In the genomic region with DNA sequence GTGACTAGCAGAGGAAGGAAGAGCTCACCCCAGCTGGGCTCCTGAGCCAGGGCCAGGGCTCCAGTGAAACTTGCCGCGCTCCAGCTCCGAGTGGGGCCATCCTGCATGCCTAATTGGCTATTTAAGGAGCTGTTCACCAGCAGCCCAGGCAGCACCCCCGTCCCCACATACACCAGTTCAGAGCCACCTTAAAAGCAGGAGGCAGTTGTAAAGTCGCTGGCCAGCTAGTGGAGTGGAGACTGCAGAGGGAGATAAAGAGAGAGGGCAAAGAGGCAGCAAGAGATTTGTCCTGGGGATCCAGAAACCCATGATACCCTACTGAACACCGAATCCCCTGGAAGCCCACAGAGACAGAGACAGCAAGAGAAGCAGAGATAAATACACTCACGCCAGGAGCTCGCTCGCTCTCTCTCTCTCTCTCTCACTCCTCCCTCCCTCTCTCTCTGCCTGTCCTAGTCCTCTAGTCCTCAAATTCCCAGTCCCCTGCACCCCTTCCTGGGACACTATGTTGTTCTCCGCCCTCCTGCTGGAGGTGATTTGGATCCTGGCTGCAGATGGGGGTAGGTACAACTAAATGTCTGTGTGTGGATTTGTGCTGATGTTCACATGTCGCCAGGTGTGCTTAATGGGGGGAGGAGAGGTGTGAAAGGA, we compare ENCODE assay signal across 1 cellular context.
A peak's percentile ranks its signal among the peaks of the same experiment; 100 is the strongest.
TF ChIP-seq lines count a peak whose summit lies in the region.

A gene (plus strand): TSS at position 151 of the 651 bp plus-strand sequence. CDS start 355 bp downstream, at position 506.

TF ChIP-seq in HepG2, 621 proteins besides CTCF, POLR2A, EP300 and RAD21 (continued from another document and continues in another):
- TF ChIP-seq, protein P1, sequence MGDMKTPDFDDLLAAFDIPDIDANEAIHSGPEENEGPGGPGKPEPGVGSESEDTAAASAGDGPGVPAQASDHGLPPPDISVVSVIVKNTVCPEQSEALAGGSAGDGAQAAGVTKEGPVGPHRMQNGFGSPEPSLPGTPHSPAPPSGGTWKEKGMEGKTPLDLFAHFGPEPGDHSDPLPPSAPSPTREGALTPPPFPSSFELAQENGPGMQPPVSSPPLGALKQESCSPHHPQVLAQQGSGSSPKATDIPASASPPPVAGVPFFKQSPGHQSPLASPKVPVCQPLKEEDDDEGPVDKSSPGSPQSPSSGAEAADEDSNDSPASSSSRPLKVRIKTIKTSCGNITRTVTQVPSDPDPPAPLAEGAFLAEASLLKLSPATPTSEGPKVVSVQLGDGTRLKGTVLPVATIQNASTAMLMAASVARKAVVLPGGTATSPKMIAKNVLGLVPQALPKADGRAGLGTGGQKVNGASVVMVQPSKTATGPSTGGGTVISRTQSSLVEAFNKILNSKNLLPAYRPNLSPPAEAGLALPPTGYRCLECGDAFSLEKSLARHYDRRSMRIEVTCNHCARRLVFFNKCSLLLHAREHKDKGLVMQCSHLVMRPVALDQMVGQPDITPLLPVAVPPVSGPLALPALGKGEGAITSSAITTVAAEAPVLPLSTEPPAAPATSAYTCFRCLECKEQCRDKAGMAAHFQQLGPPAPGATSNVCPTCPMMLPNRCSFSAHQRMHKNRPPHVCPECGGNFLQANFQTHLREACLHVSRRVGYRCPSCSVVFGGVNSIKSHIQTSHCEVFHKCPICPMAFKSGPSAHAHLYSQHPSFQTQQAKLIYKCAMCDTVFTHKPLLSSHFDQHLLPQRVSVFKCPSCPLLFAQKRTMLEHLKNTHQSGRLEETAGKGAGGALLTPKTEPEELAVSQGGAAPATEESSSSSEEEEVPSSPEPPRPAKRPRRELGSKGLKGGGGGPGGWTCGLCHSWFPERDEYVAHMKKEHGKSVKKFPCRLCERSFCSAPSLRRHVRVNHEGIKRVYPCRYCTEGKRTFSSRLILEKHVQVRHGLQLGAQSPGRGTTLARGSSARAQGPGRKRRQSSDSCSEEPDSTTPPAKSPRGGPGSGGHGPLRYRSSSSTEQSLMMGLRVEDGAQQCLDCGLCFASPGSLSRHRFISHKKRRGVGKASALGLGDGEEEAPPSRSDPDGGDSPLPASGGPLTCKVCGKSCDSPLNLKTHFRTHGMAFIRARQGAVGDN (CRISPR knock-in tag; IDR thresholded peaks at IDR 0.05): peak; percentile 50; the same call in 1 of the 2 replicates
- TF ChIP-seq ZNF484 (CRISPR knock-in tag; IDR thresholded peaks at IDR 0.05; ENCODE audit: borderline replicate concordance, low read depth) (no peak), ZFP90 (CRISPR knock-in tag; IDR thresholded peaks at IDR 0.05; ENCODE audit: borderline replicate concordance) (0 out of 2 replicates have a peak, but pooled peaks have one; percentile 58), RBM22 (optimal IDR thresholded peaks at IDR 0.05; ENCODE audit: low read length) (no peak), MBNL3 (CRISPR knock-in tag; conservative IDR thresholded peaks at IDR 0.05) (no peak), ZFAT (CRISPR knock-in tag; conservative IDR thresholded peaks at IDR 0.05) (no peak), ZNF891 (CRISPR knock-in tag; IDR thresholded peaks at IDR 0.05) (no peak), TMF1 (CRISPR knock-in tag; IDR thresholded peaks at IDR 0.05; ENCODE audit: low read depth) (no peak), ZNF773 (CRISPR knock-in tag; IDR thresholded peaks at IDR 0.05; ENCODE audit: borderline replicate concordance) (no peak), ZNF44 (CRISPR knock-in tag; IDR thresholded peaks at IDR 0.05) (no peak), ZNF354B (CRISPR knock-in tag; IDR thresholded peaks at IDR 0.05) (no peak), CHD2 (IDR thresholded peaks at IDR 0.05; ENCODE audit: low read depth, low read length) (no peak), KDM1A (CRISPR knock-in tag; IDR thresholded peaks at IDR 0.05) (no peak), GATA4 (IDR thresholded peaks at IDR 0.05; ENCODE audit: borderline replicate concordance, low read depth) (no peak), ZNF101 (CRISPR knock-in tag; IDR thresholded peaks at IDR 0.05; ENCODE audit: borderline replicate concordance, low read depth) (peak; percentile 36; the same call in 1 of the 2 replicates), ZNF777 (CRISPR knock-in tag; IDR thresholded peaks at IDR 0.05) (no peak)
- TF ChIP-seq, protein P2, sequence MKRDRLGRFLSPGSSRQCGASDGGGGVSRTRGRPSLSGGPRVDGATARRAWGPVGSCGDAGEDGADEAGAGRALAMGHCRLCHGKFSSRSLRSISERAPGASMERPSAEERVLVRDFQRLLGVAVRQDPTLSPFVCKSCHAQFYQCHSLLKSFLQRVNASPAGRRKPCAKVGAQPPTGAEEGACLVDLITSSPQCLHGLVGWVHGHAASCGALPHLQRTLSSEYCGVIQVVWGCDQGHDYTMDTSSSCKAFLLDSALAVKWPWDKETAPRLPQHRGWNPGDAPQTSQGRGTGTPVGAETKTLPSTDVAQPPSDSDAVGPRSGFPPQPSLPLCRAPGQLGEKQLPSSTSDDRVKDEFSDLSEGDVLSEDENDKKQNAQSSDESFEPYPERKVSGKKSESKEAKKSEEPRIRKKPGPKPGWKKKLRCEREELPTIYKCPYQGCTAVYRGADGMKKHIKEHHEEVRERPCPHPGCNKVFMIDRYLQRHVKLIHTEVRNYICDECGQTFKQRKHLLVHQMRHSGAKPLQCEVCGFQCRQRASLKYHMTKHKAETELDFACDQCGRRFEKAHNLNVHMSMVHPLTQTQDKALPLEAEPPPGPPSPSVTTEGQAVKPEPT (CRISPR knock-in tag; IDR thresholded peaks at IDR 0.05; ENCODE audit: low read depth): peak; percentile 100
- TF ChIP-seq, protein P3, sequence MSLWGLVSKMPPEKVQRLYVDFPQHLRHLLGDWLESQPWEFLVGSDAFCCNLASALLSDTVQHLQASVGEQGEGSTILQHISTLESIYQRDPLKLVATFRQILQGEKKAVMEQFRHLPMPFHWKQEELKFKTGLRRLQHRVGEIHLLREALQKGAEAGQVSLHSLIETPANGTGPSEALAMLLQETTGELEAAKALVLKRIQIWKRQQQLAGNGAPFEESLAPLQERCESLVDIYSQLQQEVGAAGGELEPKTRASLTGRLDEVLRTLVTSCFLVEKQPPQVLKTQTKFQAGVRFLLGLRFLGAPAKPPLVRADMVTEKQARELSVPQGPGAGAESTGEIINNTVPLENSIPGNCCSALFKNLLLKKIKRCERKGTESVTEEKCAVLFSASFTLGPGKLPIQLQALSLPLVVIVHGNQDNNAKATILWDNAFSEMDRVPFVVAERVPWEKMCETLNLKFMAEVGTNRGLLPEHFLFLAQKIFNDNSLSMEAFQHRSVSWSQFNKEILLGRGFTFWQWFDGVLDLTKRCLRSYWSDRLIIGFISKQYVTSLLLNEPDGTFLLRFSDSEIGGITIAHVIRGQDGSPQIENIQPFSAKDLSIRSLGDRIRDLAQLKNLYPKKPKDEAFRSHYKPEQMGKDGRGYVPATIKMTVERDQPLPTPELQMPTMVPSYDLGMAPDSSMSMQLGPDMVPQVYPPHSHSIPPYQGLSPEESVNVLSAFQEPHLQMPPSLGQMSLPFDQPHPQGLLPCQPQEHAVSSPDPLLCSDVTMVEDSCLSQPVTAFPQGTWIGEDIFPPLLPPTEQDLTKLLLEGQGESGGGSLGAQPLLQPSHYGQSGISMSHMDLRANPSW (CRISPR knock-in tag; IDR thresholded peaks at IDR 0.05; ENCODE audit: borderline replicate concordance): no peak
- TF ChIP-seq, protein P4, sequence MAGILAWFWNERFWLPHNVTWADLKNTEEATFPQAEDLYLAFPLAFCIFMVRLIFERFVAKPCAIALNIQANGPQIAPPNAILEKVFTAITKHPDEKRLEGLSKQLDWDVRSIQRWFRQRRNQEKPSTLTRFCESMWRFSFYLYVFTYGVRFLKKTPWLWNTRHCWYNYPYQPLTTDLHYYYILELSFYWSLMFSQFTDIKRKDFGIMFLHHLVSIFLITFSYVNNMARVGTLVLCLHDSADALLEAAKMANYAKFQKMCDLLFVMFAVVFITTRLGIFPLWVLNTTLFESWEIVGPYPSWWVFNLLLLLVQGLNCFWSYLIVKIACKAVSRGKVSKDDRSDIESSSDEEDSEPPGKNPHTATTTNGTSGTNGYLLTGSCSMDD (CRISPR knock-in tag; IDR thresholded peaks at IDR 0.05): no peak
- TF ChIP-seq, protein P5, sequence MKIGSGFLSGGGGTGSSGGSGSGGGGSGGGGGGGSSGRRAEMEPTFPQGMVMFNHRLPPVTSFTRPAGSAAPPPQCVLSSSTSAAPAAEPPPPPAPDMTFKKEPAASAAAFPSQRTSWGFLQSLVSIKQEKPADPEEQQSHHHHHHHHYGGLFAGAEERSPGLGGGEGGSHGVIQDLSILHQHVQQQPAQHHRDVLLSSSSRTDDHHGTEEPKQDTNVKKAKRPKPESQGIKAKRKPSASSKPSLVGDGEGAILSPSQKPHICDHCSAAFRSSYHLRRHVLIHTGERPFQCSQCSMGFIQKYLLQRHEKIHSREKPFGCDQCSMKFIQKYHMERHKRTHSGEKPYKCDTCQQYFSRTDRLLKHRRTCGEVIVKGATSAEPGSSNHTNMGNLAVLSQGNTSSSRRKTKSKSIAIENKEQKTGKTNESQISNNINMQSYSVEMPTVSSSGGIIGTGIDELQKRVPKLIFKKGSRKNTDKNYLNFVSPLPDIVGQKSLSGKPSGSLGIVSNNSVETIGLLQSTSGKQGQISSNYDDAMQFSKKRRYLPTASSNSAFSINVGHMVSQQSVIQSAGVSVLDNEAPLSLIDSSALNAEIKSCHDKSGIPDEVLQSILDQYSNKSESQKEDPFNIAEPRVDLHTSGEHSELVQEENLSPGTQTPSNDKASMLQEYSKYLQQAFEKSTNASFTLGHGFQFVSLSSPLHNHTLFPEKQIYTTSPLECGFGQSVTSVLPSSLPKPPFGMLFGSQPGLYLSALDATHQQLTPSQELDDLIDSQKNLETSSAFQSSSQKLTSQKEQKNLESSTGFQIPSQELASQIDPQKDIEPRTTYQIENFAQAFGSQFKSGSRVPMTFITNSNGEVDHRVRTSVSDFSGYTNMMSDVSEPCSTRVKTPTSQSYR (CRISPR knock-in tag; IDR thresholded peaks at IDR 0.05; ENCODE audit: borderline replicate concordance): peak; percentile 43; the same call in 1 of the 2 replicates
- TF ChIP-seq, protein P6, sequence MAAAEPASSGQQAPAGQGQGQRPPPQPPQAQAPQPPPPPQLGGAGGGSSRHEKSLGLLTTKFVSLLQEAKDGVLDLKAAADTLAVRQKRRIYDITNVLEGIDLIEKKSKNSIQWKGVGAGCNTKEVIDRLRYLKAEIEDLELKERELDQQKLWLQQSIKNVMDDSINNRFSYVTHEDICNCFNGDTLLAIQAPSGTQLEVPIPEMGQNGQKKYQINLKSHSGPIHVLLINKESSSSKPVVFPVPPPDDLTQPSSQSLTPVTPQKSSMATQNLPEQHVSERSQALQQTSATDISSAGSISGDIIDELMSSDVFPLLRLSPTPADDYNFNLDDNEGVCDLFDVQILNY (CRISPR knock-in tag; conservative IDR thresholded peaks at IDR 0.05): no peak
- TF ChIP-seq, protein P7, sequence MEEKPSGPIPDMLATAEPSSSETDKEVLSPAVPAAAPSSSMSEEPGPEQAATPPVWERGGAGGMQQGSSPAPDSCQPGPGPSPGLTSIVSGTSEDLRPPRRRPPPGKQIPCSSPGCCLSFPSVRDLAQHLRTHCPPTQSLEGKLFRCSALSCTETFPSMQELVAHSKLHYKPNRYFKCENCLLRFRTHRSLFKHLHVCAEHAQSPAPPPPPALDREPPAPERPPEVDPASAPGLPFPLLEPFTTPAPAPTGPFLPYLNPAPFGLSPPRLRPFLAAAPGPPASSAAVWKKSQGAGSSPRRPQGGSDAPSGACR (CRISPR knock-in tag; IDR thresholded peaks at IDR 0.05): no peak
- TF ChIP-seq, protein P8, sequence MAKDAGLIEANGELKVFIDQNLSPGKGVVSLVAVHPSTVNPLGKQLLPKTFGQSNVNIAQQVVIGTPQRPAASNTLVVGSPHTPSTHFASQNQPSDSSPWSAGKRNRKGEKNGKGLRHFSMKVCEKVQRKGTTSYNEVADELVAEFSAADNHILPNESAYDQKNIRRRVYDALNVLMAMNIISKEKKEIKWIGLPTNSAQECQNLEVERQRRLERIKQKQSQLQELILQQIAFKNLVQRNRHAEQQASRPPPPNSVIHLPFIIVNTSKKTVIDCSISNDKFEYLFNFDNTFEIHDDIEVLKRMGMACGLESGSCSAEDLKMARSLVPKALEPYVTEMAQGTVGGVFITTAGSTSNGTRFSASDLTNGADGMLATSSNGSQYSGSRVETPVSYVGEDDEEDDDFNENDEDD (CRISPR knock-in tag; IDR thresholded peaks at IDR 0.05; ENCODE audit: borderline replicate concordance): peak; percentile 52; the same call in 1 of the 2 replicates
- TF ChIP-seq, protein P9, sequence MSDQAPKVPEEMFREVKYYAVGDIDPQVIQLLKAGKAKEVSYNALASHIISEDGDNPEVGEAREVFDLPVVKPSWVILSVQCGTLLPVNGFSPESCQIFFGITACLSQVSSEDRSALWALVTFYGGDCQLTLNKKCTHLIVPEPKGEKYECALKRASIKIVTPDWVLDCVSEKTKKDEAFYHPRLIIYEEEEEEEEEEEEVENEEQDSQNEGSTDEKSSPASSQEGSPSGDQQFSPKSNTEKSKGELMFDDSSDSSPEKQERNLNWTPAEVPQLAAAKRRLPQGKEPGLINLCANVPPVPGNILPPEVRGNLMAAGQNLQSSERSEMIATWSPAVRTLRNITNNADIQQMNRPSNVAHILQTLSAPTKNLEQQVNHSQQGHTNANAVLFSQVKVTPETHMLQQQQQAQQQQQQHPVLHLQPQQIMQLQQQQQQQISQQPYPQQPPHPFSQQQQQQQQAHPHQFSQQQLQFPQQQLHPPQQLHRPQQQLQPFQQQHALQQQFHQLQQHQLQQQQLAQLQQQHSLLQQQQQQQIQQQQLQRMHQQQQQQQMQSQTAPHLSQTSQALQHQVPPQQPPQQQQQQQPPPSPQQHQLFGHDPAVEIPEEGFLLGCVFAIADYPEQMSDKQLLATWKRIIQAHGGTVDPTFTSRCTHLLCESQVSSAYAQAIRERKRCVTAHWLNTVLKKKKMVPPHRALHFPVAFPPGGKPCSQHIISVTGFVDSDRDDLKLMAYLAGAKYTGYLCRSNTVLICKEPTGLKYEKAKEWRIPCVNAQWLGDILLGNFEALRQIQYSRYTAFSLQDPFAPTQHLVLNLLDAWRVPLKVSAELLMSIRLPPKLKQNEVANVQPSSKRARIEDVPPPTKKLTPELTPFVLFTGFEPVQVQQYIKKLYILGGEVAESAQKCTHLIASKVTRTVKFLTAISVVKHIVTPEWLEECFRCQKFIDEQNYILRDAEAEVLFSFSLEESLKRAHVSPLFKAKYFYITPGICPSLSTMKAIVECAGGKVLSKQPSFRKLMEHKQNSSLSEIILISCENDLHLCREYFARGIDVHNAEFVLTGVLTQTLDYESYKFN (CRISPR knock-in tag; conservative IDR thresholded peaks at IDR 0.05): peak; percentile 8; the same call in 1 of the 2 replicates
- TF ChIP-seq, protein P10, sequence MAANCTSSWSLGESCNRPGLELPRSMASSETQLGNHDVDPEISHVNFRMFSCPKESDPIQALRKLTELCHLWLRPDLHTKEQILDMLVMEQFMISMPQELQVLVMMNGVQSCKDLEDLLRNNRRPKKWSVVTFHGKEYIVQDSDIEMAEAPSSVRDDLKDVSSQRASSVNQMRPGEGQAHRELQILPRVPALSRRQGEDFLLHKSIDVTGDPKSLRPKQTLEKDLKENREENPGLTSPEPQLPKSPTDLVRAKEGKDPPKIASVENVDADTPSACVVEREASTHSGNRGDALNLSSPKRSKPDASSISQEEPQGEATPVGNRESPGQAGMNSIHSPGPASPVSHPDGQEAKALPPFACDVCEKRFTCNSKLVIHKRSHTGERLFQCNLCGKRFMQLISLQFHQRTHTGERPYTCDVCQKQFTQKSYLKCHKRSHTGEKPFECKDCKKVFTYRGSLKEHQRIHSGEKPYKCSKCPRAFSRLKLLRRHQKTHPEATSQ (CRISPR knock-in tag; IDR thresholded peaks at IDR 0.05; ENCODE audit: borderline replicate concordance): no peak
- TF ChIP-seq, protein P11, sequence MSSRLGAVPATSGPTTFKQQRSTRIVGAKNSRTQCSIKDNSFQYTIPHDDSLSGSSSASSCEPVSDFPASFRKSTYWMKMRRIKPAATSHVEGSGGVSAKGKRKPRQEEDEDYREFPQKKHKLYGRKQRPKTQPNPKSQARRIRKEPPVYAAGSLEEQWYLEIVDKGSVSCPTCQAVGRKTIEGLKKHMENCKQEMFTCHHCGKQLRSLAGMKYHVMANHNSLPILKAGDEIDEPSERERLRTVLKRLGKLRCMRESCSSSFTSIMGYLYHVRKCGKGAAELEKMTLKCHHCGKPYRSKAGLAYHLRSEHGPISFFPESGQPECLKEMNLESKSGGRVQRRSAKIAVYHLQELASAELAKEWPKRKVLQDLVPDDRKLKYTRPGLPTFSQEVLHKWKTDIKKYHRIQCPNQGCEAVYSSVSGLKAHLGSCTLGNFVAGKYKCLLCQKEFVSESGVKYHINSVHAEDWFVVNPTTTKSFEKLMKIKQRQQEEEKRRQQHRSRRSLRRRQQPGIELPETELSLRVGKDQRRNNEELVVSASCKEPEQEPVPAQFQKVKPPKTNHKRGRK (CRISPR knock-in tag; IDR thresholded peaks at IDR 0.05): no peak
